Comparison of ENCODE assay signal across 22 cellular contexts in genomic region chr17:17963066-17963465, GRCh38. TPM values are rescaled to one million over a fixed set of nuclear protein-coding genes. Genes with fewer than 3 reads are reported as not detected.
"Had no signal": no experiment of that assay in that cellular context is flagged by ENCODE, and none has a peak within 500 bp of the region (broad histone marks: within the 10 kb centered on the region; RNA-seq: fewer than 3 reads in every experiment).

No MANE protein-coding gene starts in this region.

- H3K27me3 ChIP-seq: esophagus muscularis mucosa, neutrophil, pancreas, transverse colon had no signal

- H3K9me3 Mint-ChIP-seq: activated B cell treated with CpG ODN at 0.5 μM for 24 hours; activated naive CD4-positive, alpha-beta T cell treated with anti-CD3 and anti-CD28 coated beads, Interleukin-2, amount 10 ng/mL, durations not matched to agents 7 days and 5 days; activated T-cell treated with anti-CD3 and anti-CD28 coated beads, Interleukin-2, amount 50 U/mL, for 24 hours; activated T-helper 2 cell treated with anti-CD3 and anti-CD28 coated beads, Interferon-gamma antibody, Interleukin-2, Interleukin-4, amounts not matched to agents 10 μg/mL and 5 μg/mL and 100 μg/mL, durations not matched to agents 14 hours and 24 hours and 36 hours; dendritic cell treated with granulocyte-macrophage colony-stimulating factor and Interleukin-4, amounts not matched to agents 40 ng/mL and 50 ng/mL, for 4 days; natural killer cell treated with Interleukin-12 subunit alpha and Interleukin-12 subunit beta and Interleukin-15 and Interleukin-18, amount 100 ng/mL, for 72 hours; stimulated activated naive B cell treated with anti-CD40 and anti-IgM and Interleukin-4, amounts not matched to agents 10 μg/mL and 1 μg/mL and 100 μg/mL, for 72 hours had no signal

- ATAC-seq: activated CD8-positive, alpha-beta T cell treated with anti-CD3 and anti-CD28 coated beads, Interleukin-2, amount 10 ng/mL, durations not matched to agents 7 days and 5 days; natural killer cell treated with Interleukin-12 subunit alpha and Interleukin-12 subunit beta and Interleukin-15 and Interleukin-18, amount 100 ng/mL, for 72 hours; pancreas; sciatic nerve; stimulated activated naive B cell treated with anti-CD40 and anti-IgM and Interleukin-4, amounts not matched to agents 10 μg/mL and 1 μg/mL and 100 μg/mL, for 72 hours had no signal

- FAIRE-seq: astrocyte, bronchial epithelial cell, endothelial cell of umbilical vein, islet of Langerhans, pancreas had no signal

- H3K36me3 Mint-ChIP-seq: natural killer cell treated with Interleukin-12 subunit alpha and Interleukin-12 subunit beta and Interleukin-15 and Interleukin-18, amount 100 ng/mL, for 72 hours had no signal

- H3K4me3 ChIP-seq: esophagus muscularis mucosa, lung, pancreas, transverse colon had no signal

- H3K27ac ChIP-seq: esophagus muscularis mucosa, neutrophil, pancreas, transverse colon had no signal

- DNase-seq: activated B cell treated with CpG ODN at 0.5 μM for 24 hours; activated CD4-positive, alpha-beta T cell treated with anti-CD3 and anti-CD28 coated beads for 4 hours; activated CD8-positive, alpha-beta T cell treated with anti-CD3 and anti-CD28 coated beads, Interleukin-2, amount 10 ng/mL, durations not matched to agents 7 days and 5 days; activated naive CD4-positive, alpha-beta T cell treated with anti-CD3 and anti-CD28 coated beads, Interleukin-2, amount 10 ng/mL, durations not matched to agents 7 days and 5 days; activated T-cell treated with anti-CD3 and anti-CD28 coated beads, Interleukin-2, amount 50 U/mL, for 24 hours; effector memory CD4-positive, alpha-beta T cell; stimulated activated naive B cell treated with anti-CD40 and anti-IgM and Interleukin-4, amounts not matched to agents 10 μg/mL and 1 μg/mL and 100 μg/mL, for 72 hours; T-helper 1 cell; T-helper 9 cell; transverse colon had no signal

- H3K4me3 Mint-ChIP-seq: activated B cell treated with CpG ODN at 0.5 μM for 24 hours; activated CD8-positive, alpha-beta T cell treated with anti-CD3 and anti-CD28 coated beads, Interleukin-2, amount 10 ng/mL, durations not matched to agents 7 days and 5 days; activated naive CD4-positive, alpha-beta T cell treated with anti-CD3 and anti-CD28 coated beads, Interleukin-2, amount 10 ng/mL, durations not matched to agents 7 days and 5 days; activated T-cell treated with anti-CD3 and anti-CD28 coated beads, Interleukin-2, amount 50 U/mL, for 24 hours; dendritic cell treated with granulocyte-macrophage colony-stimulating factor and Interleukin-4, amounts not matched to agents 40 ng/mL and 50 ng/mL, for 4 days; natural killer cell treated with Interleukin-12 subunit alpha and Interleukin-12 subunit beta and Interleukin-15 and Interleukin-18, amount 100 ng/mL, for 72 hours; stimulated activated naive B cell treated with anti-CD40 and anti-IgM and Interleukin-4, amounts not matched to agents 10 μg/mL and 1 μg/mL and 100 μg/mL, for 72 hours had no signal

- H3K27me3 Mint-ChIP-seq: activated B cell treated with CpG ODN at 0.5 μM for 24 hours; activated naive CD4-positive, alpha-beta T cell treated with anti-CD3 and anti-CD28 coated beads, Interleukin-2, amount 10 ng/mL, durations not matched to agents 7 days and 5 days; activated T-cell treated with anti-CD3 and anti-CD28 coated beads, Interleukin-2, amount 50 U/mL, for 24 hours; dendritic cell treated with granulocyte-macrophage colony-stimulating factor and Interleukin-4, amounts not matched to agents 40 ng/mL and 50 ng/mL, for 4 days; natural killer cell treated with Interleukin-12 subunit alpha and Interleukin-12 subunit beta and Interleukin-15 and Interleukin-18, amount 100 ng/mL, for 72 hours; stimulated activated naive B cell treated with anti-CD40 and anti-IgM and Interleukin-4, amounts not matched to agents 10 μg/mL and 1 μg/mL and 100 μg/mL, for 72 hours had no signal

- H3K27ac Mint-ChIP-seq: activated B cell treated with CpG ODN at 0.5 μM for 24 hours; activated CD8-positive, alpha-beta T cell treated with anti-CD3 and anti-CD28 coated beads, Interleukin-2, amount 10 ng/mL, durations not matched to agents 7 days and 5 days; activated naive CD4-positive, alpha-beta T cell treated with anti-CD3 and anti-CD28 coated beads, Interleukin-2, amount 10 ng/mL, durations not matched to agents 7 days and 5 days; activated T-cell treated with anti-CD3 and anti-CD28 coated beads, Interleukin-2, amount 50 U/mL, for 24 hours; activated T-helper 2 cell treated with anti-CD3 and anti-CD28 coated beads, Interferon-gamma antibody, Interleukin-2, Interleukin-4, amounts not matched to agents 10 μg/mL and 5 μg/mL and 100 μg/mL, durations not matched to agents 14 hours and 24 hours and 36 hours; natural killer cell treated with Interleukin-12 subunit alpha and Interleukin-12 subunit beta and Interleukin-15 and Interleukin-18, amount 100 ng/mL, for 72 hours; stimulated activated naive B cell treated with anti-CD40 and anti-IgM and Interleukin-4, amounts not matched to agents 10 μg/mL and 1 μg/mL and 100 μg/mL, for 72 hours had no signal

RNA-seq across cellular contexts. Expression of gene DRC3, which starts 9.6 kb away (rescaled TPM):
- total RNA-seq: activated B cell treated with CpG ODN at 0.5 μM for 24 hours; activated T-helper 2 cell treated with anti-CD3 and anti-CD28 coated beads, Interferon-gamma antibody, Interleukin-2, Interleukin-4, amounts not matched to agents 10 μg/mL and 5 μg/mL and 100 μg/mL, durations not matched to agents 14 hours and 24 hours and 36 hours had no signal
